Comparison of ENCODE assay signal across 1 cellular context in the genomic region with DNA sequence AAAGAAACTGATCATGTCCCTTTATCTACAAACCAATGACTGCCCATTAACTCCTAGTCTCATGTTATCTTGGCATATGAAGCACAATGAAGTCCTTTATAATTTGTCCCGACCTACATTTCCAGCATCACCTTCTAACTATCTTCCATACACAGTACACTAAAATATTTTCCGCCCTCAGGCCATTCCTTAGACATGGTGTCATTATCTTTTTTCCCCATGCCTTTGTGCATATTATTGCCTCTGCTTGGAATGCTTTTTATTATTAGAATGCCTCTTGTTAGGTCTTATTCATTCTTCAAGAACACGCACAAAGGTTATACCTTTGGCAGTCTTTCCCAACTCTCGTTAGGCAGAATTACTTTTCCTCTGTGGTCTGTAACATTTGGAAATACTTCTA.
TF ChIP-seq lines count a peak whose summit lies in the region.

No MANE protein-coding gene starts in this region.

TF ChIP-seq in WTC11, 78 proteins besides CTCF, POLR2A, EP300 and RAD21 (continued from another document):
- TF ChIP-seq, protein P1, sequence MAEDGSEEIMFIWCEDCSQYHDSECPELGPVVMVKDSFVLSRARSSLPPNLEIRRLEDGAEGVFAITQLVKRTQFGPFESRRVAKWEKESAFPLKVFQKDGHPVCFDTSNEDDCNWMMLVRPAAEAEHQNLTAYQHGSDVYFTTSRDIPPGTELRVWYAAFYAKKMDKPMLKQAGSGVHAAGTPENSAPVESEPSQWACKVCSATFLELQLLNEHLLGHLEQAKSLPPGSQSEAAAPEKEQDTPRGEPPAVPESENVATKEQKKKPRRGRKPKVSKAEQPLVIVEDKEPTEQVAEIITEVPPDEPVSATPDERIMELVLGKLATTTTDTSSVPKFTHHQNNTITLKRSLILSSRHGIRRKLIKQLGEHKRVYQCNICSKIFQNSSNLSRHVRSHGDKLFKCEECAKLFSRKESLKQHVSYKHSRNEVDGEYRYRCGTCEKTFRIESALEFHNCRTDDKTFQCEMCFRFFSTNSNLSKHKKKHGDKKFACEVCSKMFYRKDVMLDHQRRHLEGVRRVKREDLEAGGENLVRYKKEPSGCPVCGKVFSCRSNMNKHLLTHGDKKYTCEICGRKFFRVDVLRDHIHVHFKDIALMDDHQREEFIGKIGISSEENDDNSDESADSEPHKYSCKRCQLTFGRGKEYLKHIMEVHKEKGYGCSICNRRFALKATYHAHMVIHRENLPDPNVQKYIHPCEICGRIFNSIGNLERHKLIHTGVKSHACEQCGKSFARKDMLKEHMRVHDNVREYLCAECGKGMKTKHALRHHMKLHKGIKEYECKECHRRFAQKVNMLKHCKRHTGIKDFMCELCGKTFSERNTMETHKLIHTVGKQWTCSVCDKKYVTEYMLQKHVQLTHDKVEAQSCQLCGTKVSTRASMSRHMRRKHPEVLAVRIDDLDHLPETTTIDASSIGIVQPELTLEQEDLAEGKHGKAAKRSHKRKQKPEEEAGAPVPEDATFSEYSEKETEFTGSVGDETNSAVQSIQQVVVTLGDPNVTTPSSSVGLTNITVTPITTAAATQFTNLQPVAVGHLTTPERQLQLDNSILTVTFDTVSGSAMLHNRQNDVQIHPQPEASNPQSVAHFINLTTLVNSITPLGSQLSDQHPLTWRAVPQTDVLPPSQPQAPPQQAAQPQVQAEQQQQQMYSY (CRISPR knock-in tag; IDR thresholded peaks at IDR 0.05): no peak
- TF ChIP-seq MLX (CRISPR knock-in tag; IDR thresholded peaks at IDR 0.05): no peak
- TF ChIP-seq GTF2I (CRISPR knock-in tag; conservative IDR thresholded peaks at IDR 0.05): no peak
- TF ChIP-seq OVOL2 (CRISPR knock-in tag; IDR thresholded peaks at IDR 0.05; ENCODE audit: borderline replicate concordance): no peak
- no peak for TF ChIP-seq ZNF671 (CRISPR knock-in tag; IDR thresholded peaks at IDR 0.05)
TF ChIP-seq in WTC11: peak in this region for 0.
